Comparison of ENCODE assay signal across 8 cellular contexts in genomic region chr4:119629142-119629471, GRCh38. TPM values are rescaled to one million over a fixed set of nuclear protein-coding genes. Genes with fewer than 3 reads are reported as not detected.
DNase-seq lines count a peak whose midpoint lies in the region; ATAC-seq and TF ChIP-seq lines count a peak whose summit lies in the region.

No MANE protein-coding gene starts in this region.

- H3K9ac ChIP-seq in liver (ENCODE audit: low read depth in 1 of 2, low read length in 2 of 2): no peak overlapping the region

- TF ChIP-seq CTCF in astrocyte of the spinal cord (IDR thresholded peaks at IDR 0.05; ENCODE audit: low read depth, low read length) (no peak), liver (IDR thresholded peaks at IDR 0.05; ENCODE audit: low read depth, low read length, missing input control) (no peak)

- WGBS in liver: under 1% methylated on average over 12 of the region's 12 CpGs
- under 1% methylated on average over 12 of the region's 12 CpGs for WGBS in urinary bladder

- intact Hi-C loops in Right ventricle myocardium inferior (cut with DNase I) (loop anchor here (2.0 to 10.0 kb wide), 2 partner anchors 314 to 422 kb away; no protein-coding TSS in a partner anchor), cardiac septum (cut with DNase I) (loop anchor here (2.0 to 5.0 kb wide), 4 partner anchors 63 to 420 kb away; no protein-coding TSS in a partner anchor)

- no peaks in the 10 kb centered on the region for H3K9me3 ChIP-seq in liver (ENCODE audit: control insufficient read depth in 4 of 4, low read length in 3 of 4)

- no peaks in the 10 kb centered on the region for H3K36me3 ChIP-seq in liver (ENCODE audit: control insufficient read depth in 4 of 4, insufficient read depth in 3 of 4, low read depth in 1 of 4, low read length in 3 of 4)
- no peaks in the 10 kb centered on the region for H3K36me3 ChIP-seq in urinary bladder (ENCODE audit: insufficient read depth)

- peak; percentile 33 for ATAC-seq in Right ventricle myocardium inferior
- peak; percentile 26 for ATAC-seq in HG03280 (IDR thresholded peaks at IDR 0.05; ENCODE audit: unreplicated experiment)

- TF ChIP-seq RAD21 in liver (IDR thresholded peaks at IDR 0.05): no peak

- H3K4me3 ChIP-seq in astrocyte of the spinal cord (ENCODE audit: low read depth, low read length) (peak overlapping the region; percentile 79), liver (ENCODE audit: low read depth in 1 of 3, low read length in 3 of 3) (peak overlapping the region in 2 of 3 donors; percentile 55 to 79), urinary bladder (ENCODE audit: low read depth, low read length) (peak overlapping the region; percentile 68)

- H3K27ac ChIP-seq in liver (ENCODE audit: low read depth in 1 of 2, low read length in 2 of 2) (no peak overlapping the region), urinary bladder (ENCODE audit: low read depth) (peak overlapping the region; percentile 35)

- no peaks in the 10 kb centered on the region for H3K27me3 ChIP-seq in liver (ENCODE audit: control insufficient read depth in 4 of 4, insufficient read depth in 4 of 4, low read length in 3 of 4)

- H3K4me1 ChIP-seq in liver (ENCODE audit: control insufficient read depth in 4 of 4, insufficient read depth in 4 of 4, low read length in 3 of 4): peaks cover 9 to 27% (median 21%) of the 10 kb centered on the region in 4 donors
- H3K4me1 ChIP-seq in urinary bladder (ENCODE audit: insufficient read depth): no peaks in the 10 kb centered on the region

- DNase-seq in Right ventricle myocardium inferior (ENCODE audit: missing footprints) (no peak), cardiac septum (ENCODE audit: low spot score) (no peak), astrocyte of the spinal cord (ENCODE audit: low read depth, low spot score) (no peak), OCI-M1 (lab: John Stamatoyannopoulos, UW) (no peak), NCI-H524 treated with DMSO at 0.1 percent for 48 hours (lab: John Stamatoyannopoulos, UW) (no peak)

- in situ Hi-C loops in astrocyte of the spinal cord (cut with HindIII; ENCODE audit: low sequenced_read_pairs): no loop called here

TF ChIP-seq in liver, 16 proteins besides CTCF, POLR2A, EP300 and RAD21:
- TF ChIP-seq YY1 (IDR thresholded peaks at IDR 0.05): no peak
- no peak for TF ChIP-seq HNF4A (conservative IDR thresholded peaks at IDR 0.05)
- no peak for TF ChIP-seq NR2F2 (IDR thresholded peaks at IDR 0.05)

RNA-seq across cellular contexts. Expression of gene PDE5A, which starts 0.5 kb away (rescaled TPM):
- total RNA-seq in Right ventricle myocardium inferior (7.4 TPM), cardiac septum (20.0 TPM), liver (1 to 10 TPM; 3.1 to 3.8 TPM), urinary bladder (473 TPM)
- polyA plus RNA-seq in liver (1 to 10 TPM in 1 of 2 donors, under 1 TPM in 1; 0.61 to 2.9 TPM), urinary bladder (22.9 TPM)

Comparison
In these comparisons a context has a peak if more than half of its experiments do, and no peak if none do; other contexts are left out.
1. RNA of gene PDE5A, which starts 0.5 kb away (total RNA-seq): 473 TPM in urinary bladder (single experiment); 20.0 TPM in cardiac septum (single experiment), 7.4 TPM in Right ventricle myocardium inferior (single experiment) and 3.1 to 3.8 TPM in liver; every median in the first group is over 10 times any median in the second.
2. Peak in every context shown above with its lines, with median percentiles within 50 percentile points of each other: H3K4me3 ChIP-seq.